20 cellular contexts compared by ENCODE assay signal in genomic region chr1:30084909-30085571, GRCh38.
DNase-seq lines count a peak whose midpoint lies in the region; ATAC-seq, FAIRE-seq and TF ChIP-seq lines count a peak whose summit lies in the region.
"Had no signal": no experiment of that assay in that cellular context is flagged by ENCODE, and none has a peak within 500 bp of the region (broad histone marks: within the 10 kb centered on the region; RNA-seq: fewer than 3 reads in every experiment).

No MANE protein-coding gene starts in this region.

- no peak for TF ChIP-seq EP300 in gastroesophageal sphincter (IDR thresholded peaks at IDR 0.05)

- WGBS in gastroesophageal sphincter (ENCODE audit: low coverage in 1 of 2), 2 donors, result 73 to 81% methylated on average over 4 to 5 of the region's 12 CpGs

- H3K36me3 ChIP-seq in BLaER1 treated with 17β-estradiol and CSF1 and Interleukin-3, amounts not matched to agents 10 nM and 100 nM, result no peaks in the 10 kb centered on the region
- H3K36me3 ChIP-seq in SJSA1, result no peaks in the 10 kb centered on the region
- no peaks in the 10 kb centered on the region for H3K36me3 ChIP-seq in gastroesophageal sphincter
- no peaks in the 10 kb centered on the region for H3K36me3 ChIP-seq in kidney (ENCODE audit: control insufficient read depth in 1 of 2, insufficient read depth in 2 of 2, low read length in 2 of 2)
- H3K36me3 ChIP-seq: BE2C had no signal

- no peaks in the 10 kb centered on the region for H3K9me3 Mint-ChIP-seq in osteocyte (ENCODE audit: unreplicated experiment)
- H3K9me3 Mint-ChIP-seq: CD8-positive, alpha-beta T cell had no signal

- no peak for TF ChIP-seq POLR2A in gastroesophageal sphincter (IDR thresholded peaks at IDR 0.05)

- peaks cover 25 to 46% (median 37%) of the 10 kb centered on the region in 10 experiments for H3K4me1 ChIP-seq in BLaER1 treated with 17β-estradiol and CSF1 and Interleukin-3, amounts not matched to agents 10 nM and 100 nM
- peaks cover 34% of the 10 kb centered on the region for H3K4me1 ChIP-seq in SJSA1 (replicated peaks)
- peaks cover 0 to 35% (median 26%) of the 10 kb centered on the region in 3 donors for H3K4me1 ChIP-seq in gastroesophageal sphincter
- H3K4me1 ChIP-seq in kidney (ENCODE audit: control insufficient read depth in 1 of 2, insufficient read depth in 1 of 2, low read depth in 1 of 2, low read length in 2 of 2), result peaks cover 10 to 14% of the 10 kb centered on the region in 2 donors

- intact Hi-C loops in kidney (cut with DNase I), result no loop called here

- H3K4me1 Mint-ChIP-seq in osteocyte (ENCODE audit: unreplicated experiment), result peaks cover 42% of the 10 kb centered on the region

- DNase-seq in SJSA1 (ENCODE audit: low read depth in 1 of 2, low spot score in 2 of 2) (no peak), osteocyte (ENCODE audit: extremely low spot score, unreplicated experiment) (no peak), AG08395 (ENCODE audit: low spot score) (no peak), kidney (no peak)
- no peak for DNase-seq in activated naive CD4-positive, alpha-beta T cell (lab: John Stamatoyannopoulos, UW)
- DNase-seq: DMS79 treated with DMSO at 0.1 percent for 48 hours, NCI-H146, NCI-H2081 treated with DMSO at 0.1 percent for 48 hours, NCI-H510A treated with DMSO at 0.1 percent for 48 hours had no signal

- H3K27ac Mint-ChIP-seq in osteocyte (ENCODE audit: unreplicated experiment), result peak overlapping the region; percentile 96
- H3K27ac Mint-ChIP-seq: CD8-positive, alpha-beta T cell had no signal

- peak overlapping the region; percentile 48 to 93 (median 72) for H3K4me2 ChIP-seq in BLaER1 treated with 17β-estradiol and CSF1 and Interleukin-3, amounts not matched to agents 10 nM and 100 nM
- H3K4me2 ChIP-seq: KMS-11 had no signal

- H3K4me3 ChIP-seq in BLaER1 treated with 17β-estradiol and CSF1 and Interleukin-3, amounts not matched to agents 10 nM and 100 nM, result no peak overlapping the region
- no peak overlapping the region for H3K4me3 ChIP-seq in SJSA1
- no peak overlapping the region for H3K4me3 ChIP-seq in gastroesophageal sphincter
- no peak overlapping the region for H3K4me3 ChIP-seq in kidney (ENCODE audit: low read length in 2 of 2)
- H3K4me3 ChIP-seq: PC-9 had no signal

- peaks cover 6% of the 10 kb centered on the region for H3K27me3 Mint-ChIP-seq in osteocyte (ENCODE audit: unreplicated experiment)

- no peak for TF ChIP-seq CTCF in gastroesophageal sphincter (IDR thresholded peaks at IDR 0.05)
- no peak for TF ChIP-seq CTCF in osteocyte (IDR thresholded peaks at IDR 0.05)
- TF ChIP-seq CTCF in kidney (IDR thresholded peaks at IDR 0.05; ENCODE audit: borderline replicate concordance, extremely low read depth, insufficient read depth), result no peak

- no peaks in the 10 kb centered on the region for H3K36me3 Mint-ChIP-seq in osteocyte (ENCODE audit: unreplicated experiment)
- H3K36me3 Mint-ChIP-seq: CD8-positive, alpha-beta T cell had no signal

- ATAC-seq in gastroesophageal sphincter (no peak), GM19023 (IDR thresholded peaks at IDR 0.05; ENCODE audit: unreplicated experiment) (no peak)
- ATAC-seq: CD8-positive, alpha-beta T cell; Right ventricle myocardium inferior had no signal

- H4K20me1 ChIP-seq in BLaER1 treated with 17β-estradiol and CSF1 and Interleukin-3, amounts not matched to agents 10 nM and 100 nM, result no peaks in the 10 kb centered on the region

- no peaks in the 10 kb centered on the region for H3K27me3 ChIP-seq in BLaER1 treated with 17β-estradiol and CSF1 and Interleukin-3, amounts not matched to agents 10 nM and 100 nM
- H3K27me3 ChIP-seq in SJSA1 (replicated peaks), result no peaks in the 10 kb centered on the region
- H3K27me3 ChIP-seq in gastroesophageal sphincter, result peaks cover 18% of the 10 kb centered on the region
- H3K27me3 ChIP-seq: BE2C had no signal

- H3K9me3 ChIP-seq in BLaER1 treated with 17β-estradiol and CSF1 and Interleukin-3, amounts not matched to agents 10 nM and 100 nM (replicated peaks in 1 of 11), result no peaks in the 10 kb centered on the region
- no peaks in the 10 kb centered on the region for H3K9me3 ChIP-seq in SJSA1 (replicated peaks)
- H3K9me3 ChIP-seq in gastroesophageal sphincter, result no peaks in the 10 kb centered on the region
- H3K9me3 ChIP-seq in kidney (ENCODE audit: control insufficient read depth in 1 of 2, low read length in 2 of 2), result no peaks in the 10 kb centered on the region
- H3K9me3 ChIP-seq: BE2C had no signal

- peak overlapping the region in 1 of 11 experiments; percentile 49; a peak in 1 of 22 replicates for H3K9ac ChIP-seq in BLaER1 treated with 17β-estradiol and CSF1 and Interleukin-3, amounts not matched to agents 10 nM and 100 nM
- H3K9ac ChIP-seq in kidney (ENCODE audit: low read length in 2 of 2), result no peak overlapping the region
- H3K9ac ChIP-seq: GM23248, KMS-11 had no signal

- peak overlapping the region in 1 of 11 experiments; percentile 14; a peak in 2 of 22 replicates for H3K27ac ChIP-seq in BLaER1 treated with 17β-estradiol and CSF1 and Interleukin-3, amounts not matched to agents 10 nM and 100 nM
- H3K27ac ChIP-seq in SJSA1, result peak overlapping the region; percentile 94
- H3K27ac ChIP-seq in gastroesophageal sphincter, result peak overlapping the region in 3 of 4 donors; percentile 16 to 65 (median 44)
- H3K27ac ChIP-seq in kidney (ENCODE audit: low read depth in 2 of 2, low read length in 2 of 2), result no peak overlapping the region
- H3K27ac ChIP-seq: GM23248, KMS-11, PC-9 had no signal

- FAIRE-seq in kidney (lab: Jason Lieb, UNC), result no peak
- FAIRE-seq: D721Med, HepG2 had no signal

- H3K4me3 Mint-ChIP-seq in osteocyte (ENCODE audit: unreplicated experiment), result no peak overlapping the region
- H3K4me3 Mint-ChIP-seq: CD8-positive, alpha-beta T cell had no signal

Comparison
In these comparisons a context has a peak if more than half of its experiments do, and no peak if none do; other contexts are left out.
1. H3K27ac ChIP-seq: peak in SJSA1 (single experiment) and gastroesophageal sphincter (3 of 4); none in kidney (0 of 2).